ENCODE assay signal across 20 cellular contexts in genomic region chrX:154829926-154830442, GRCh38. TPM values are rescaled to one million over a fixed set of nuclear protein-coding genes. Genes with fewer than 3 reads are reported as not detected.
DNase-seq lines count a peak whose midpoint lies in the region; FAIRE-seq and TF ChIP-seq lines count a peak whose summit lies in the region.
"Had no signal": no experiment of that assay in that cellular context is flagged by ENCODE, and none has a peak within 500 bp of the region (broad histone marks: within the 10 kb centered on the region; RNA-seq: fewer than 3 reads in every experiment).

No MANE protein-coding gene starts in this region.

- no peak for FAIRE-seq in HTR-8/SVneo (lab: Jason Lieb, UNC)

- no peak overlapping the region for H3K4me3 ChIP-seq in GM12864 (ENCODE audit: low read depth, low read length)
- H3K4me3 ChIP-seq in H7 (ENCODE audit: insufficient read depth, low read depth, low read length) = no peak overlapping the region
- H3K4me3 ChIP-seq in OCI-LY3 (ENCODE audit: low read length) = no peak overlapping the region
- no peak overlapping the region for H3K4me3 ChIP-seq in endodermal cell (ENCODE audit: low read length)
- H3K4me3 ChIP-seq: SJSA1 had no signal

- H3K9me3 ChIP-seq in OCI-LY3 (ENCODE audit: insufficient read depth, low read length) (no peaks in the 10 kb centered on the region), endodermal cell (ENCODE audit: control insufficient read depth, low read length) (no peaks in the 10 kb centered on the region)
- H3K9me3 ChIP-seq: SJSA1 had no signal

- no peak overlapping the region for H3K4me3 Mint-ChIP-seq in endodermal cell
- H3K4me3 Mint-ChIP-seq in activated naive CD8-positive, alpha-beta T cell treated with anti-CD3 and anti-CD28 coated beads for 36 hours = no peak overlapping the region
- H3K4me3 Mint-ChIP-seq: CD14-positive monocyte had no signal

- no peaks in the 10 kb centered on the region for H3K79me2 ChIP-seq in OCI-LY3 (ENCODE audit: low read length)

- H4K20me1 ChIP-seq in OCI-LY3 (ENCODE audit: insufficient read depth, low read length) = no peaks in the 10 kb centered on the region

- 0 out of 2 replicates have a peak overlapping the region, but pooled peaks have one; percentile 4 for H2AFZ ChIP-seq in OCI-LY3 (ENCODE audit: low read depth, low read length)

- DNase-seq in GM12864 (ENCODE audit: low read depth) (no peak), H7 (peak; percentile 22), endodermal cell (no peak), HTR-8/SVneo (ENCODE audit: insufficient read length, low spot score) (no peak), anterior cingulate cortex (lab: John Stamatoyannopoulos, UW) (no peak), NCI-H1048 (lab: John Stamatoyannopoulos, UW) (no peak)
- no peak for DNase-seq in activated naive CD8-positive, alpha-beta T cell treated with anti-CD3 and anti-CD28 coated beads for 36 hours
- DNase-seq: AML-193, DMS79, MV-4-11, NCI-H1417 treated with DMSO at 0.1 percent for 48 hours, NCI-H187 treated with DMSO at 0.1 percent for 48 hours, NCI-H2227 treated with DMSO at 0.1 percent for 48 hours, NCI-H510A treated with DMSO at 0.1 percent for 48 hours, NCI-H774 had no signal

- peaks cover 36% of the 10 kb centered on the region for H3K4me1 ChIP-seq in OCI-LY3 (ENCODE audit: low read length)
- no peaks in the 10 kb centered on the region for H3K4me1 ChIP-seq in endodermal cell (ENCODE audit: control insufficient read depth, insufficient read depth, low read length)
- H3K4me1 ChIP-seq: SJSA1 had no signal

- H3K4me2 ChIP-seq in OCI-LY3 (ENCODE audit: low read length) = no peak overlapping the region

- no peak overlapping the region for H3K9ac ChIP-seq in OCI-LY3 (ENCODE audit: low read length)
- no peak overlapping the region for H3K9ac ChIP-seq in endodermal cell (ENCODE audit: extremely low read depth, low read length, poor library complexity, severe bottlenecking)

- WGBS in endodermal cell (ENCODE audit: insufficient coverage in 1 of 2, insufficient read length in 1 of 2), 2 experiments = 50 to 60% methylated on average over 1 of the region's 1 CpG

- H3K27me3 Mint-ChIP-seq in endodermal cell (ENCODE audit: insufficient read depth) = no peaks in the 10 kb centered on the region
- H3K27me3 Mint-ChIP-seq in activated naive CD8-positive, alpha-beta T cell treated with anti-CD3 and anti-CD28 coated beads for 36 hours = peaks cover 5% of the 10 kb centered on the region

- H3K27ac Mint-ChIP-seq in endodermal cell = no peak overlapping the region
- no peak overlapping the region for H3K27ac Mint-ChIP-seq in activated naive CD8-positive, alpha-beta T cell treated with anti-CD3 and anti-CD28 coated beads for 36 hours

- no peaks in the 10 kb centered on the region for H3K27me3 ChIP-seq in H7 (ENCODE audit: control insufficient read depth, insufficient read depth, low read length)
- H3K27me3 ChIP-seq in OCI-LY3 (ENCODE audit: low read depth, low read length) = no peaks in the 10 kb centered on the region
- no peaks in the 10 kb centered on the region for H3K27me3 ChIP-seq in endodermal cell (ENCODE audit: control insufficient read depth, insufficient read depth, low read length, poor library complexity, severe bottlenecking)
- H3K27me3 ChIP-seq: SJSA1 had no signal

- peaks cover 3% of the 10 kb centered on the region for H3K4me1 Mint-ChIP-seq in endodermal cell
- peaks cover 22% of the 10 kb centered on the region for H3K4me1 Mint-ChIP-seq in activated naive CD8-positive, alpha-beta T cell treated with anti-CD3 and anti-CD28 coated beads for 36 hours

- TF ChIP-seq CTCF in GM12864 (IDR thresholded peaks at IDR 0.05; ENCODE audit: low read depth, low read length, missing control alignments) = peak; percentile 6
- no peak for TF ChIP-seq CTCF in OCI-LY3 (IDR thresholded peaks at IDR 0.05; ENCODE audit: low read depth, low read length)
- peak; percentile 32 for TF ChIP-seq CTCF in endodermal cell (conservative IDR thresholded peaks at IDR 0.05)

- H3K9me3 Mint-ChIP-seq in endodermal cell = peaks cover 37% of the 10 kb centered on the region
- no peaks in the 10 kb centered on the region for H3K9me3 Mint-ChIP-seq in activated naive CD8-positive, alpha-beta T cell treated with anti-CD3 and anti-CD28 coated beads for 36 hours

- no peaks in the 10 kb centered on the region for H3K36me3 ChIP-seq in H7 (replicated peaks; ENCODE audit: control insufficient read depth, insufficient read depth, low read length)
- no peaks in the 10 kb centered on the region for H3K36me3 ChIP-seq in OCI-LY3 (replicated peaks; ENCODE audit: low read depth, low read length)
- H3K36me3 ChIP-seq in endodermal cell (ENCODE audit: control insufficient read depth, insufficient read depth, low read length) = no peaks in the 10 kb centered on the region
- H3K36me3 ChIP-seq: SJSA1 had no signal

- H3K36me3 Mint-ChIP-seq in endodermal cell (ENCODE audit: low read depth) = no peaks in the 10 kb centered on the region
- no peaks in the 10 kb centered on the region for H3K36me3 Mint-ChIP-seq in activated naive CD8-positive, alpha-beta T cell treated with anti-CD3 and anti-CD28 coated beads for 36 hours
- H3K36me3 Mint-ChIP-seq: CD14-positive monocyte had no signal

- H3K27ac ChIP-seq in OCI-LY3 (ENCODE audit: low read length) (no peak overlapping the region), endodermal cell (ENCODE audit: low read depth, low read length) (no peak overlapping the region)
- H3K27ac ChIP-seq: SJSA1 had no signal

RNA-seq across cellular contexts. Expression of gene SMIM9, which starts 4.5 kb away (rescaled TPM):
- not detected in 2 replicates for total RNA-seq in H7 (2014; rRNA removed; shearing (Covaris generic))
- not detected for total RNA-seq in endodermal cell
- polyA plus RNA-seq in endodermal cell (2013, experiment 1 of 2) = not detected
- polyA plus RNA-seq in endodermal cell (2013, experiment 2 of 2) = not detected
- total RNA-seq in activated naive CD8-positive, alpha-beta T cell treated with anti-CD3 and anti-CD28 coated beads for 36 hours = not detected
- total RNA-seq: H1; SJSA1; T-helper 2 cell treated with Interferon-gamma antibody and Interleukin-4, amounts not matched to agents 100 ng/mL and 5 ng/mL, for 36 hours had no signal
- polyA plus RNA-seq: CD14-positive monocyte, H1 had no signal

RNA-seq across cellular contexts. Expression of gene MPP1, which starts 24.7 kb away (rescaled TPM):
- total RNA-seq in H7 (2014; rRNA removed; shearing (Covaris generic)) = 10.5 and 12.5 TPM in 2 replicates
- total RNA-seq in endodermal cell = 10 to 100 TPM; 13.7 to 15.7 TPM
- polyA plus RNA-seq in endodermal cell (2013, experiment 1 of 2) = 9.8 TPM
- polyA plus RNA-seq in endodermal cell (2013, experiment 2 of 2) = 9.4 TPM
- total RNA-seq in activated naive CD8-positive, alpha-beta T cell treated with anti-CD3 and anti-CD28 coated beads for 36 hours = 10 to 100 TPM; 16.2 to 17.9 TPM

RNA-seq across cellular contexts. Expression of gene F8A1, which starts 56.2 kb away (rescaled TPM):
- 8.2 and 8.4 TPM in 2 replicates for total RNA-seq in H7 (2014; rRNA removed; shearing (Covaris generic))
- total RNA-seq in endodermal cell = 10 to 100 TPM; 23.2 to 27.7 TPM
- polyA plus RNA-seq in endodermal cell (2013, experiment 1 of 2) = 17.6 TPM
- polyA plus RNA-seq in endodermal cell (2013, experiment 2 of 2) = 16.6 TPM
- total RNA-seq in activated naive CD8-positive, alpha-beta T cell treated with anti-CD3 and anti-CD28 coated beads for 36 hours = 10 to 100 TPM; 39.3 to 39.4 TPM
